Comparison of ENCODE assay signal across 11 cellular contexts in genomic region chr7:132137681-132138080, GRCh38.
"Had no signal": no experiment of that assay in that cellular context is flagged by ENCODE, and none has a peak within 500 bp of the region (broad histone marks: within the 10 kb centered on the region; RNA-seq: fewer than 3 reads in every experiment).

No MANE protein-coding gene starts in this region.

- H3K4me1 ChIP-seq: HAP-1 had no signal

- DNase-seq: GM23248, GOT3, H7, H9, HCEC 1CT, HFFc6 had no signal

- ATAC-seq: GM23338, HCT116 had no signal

- FAIRE-seq: H1, H54 had no signal

- H3K9me3 ChIP-seq: HAP-1 had no signal

- H2AFZ ChIP-seq: GM23248, GM23338 had no signal

- H3K27ac ChIP-seq: GM23248 had no signal

- H3K4me2 ChIP-seq: GM23338 had no signal

- H3K9ac ChIP-seq: GM23248 had no signal

- H3K36me3 ChIP-seq: HAP-1 had no signal

- H3K4me3 ChIP-seq: GM23248, GM23338, HAP-1 had no signal
